29 cellular contexts compared by ENCODE assay signal in genomic region chr16:9703731-9704130, GRCh38.
"Had no signal": no experiment of that assay in that cellular context is flagged by ENCODE, and none has a peak within 500 bp of the region (broad histone marks: within the 10 kb centered on the region; RNA-seq: fewer than 3 reads in every experiment).

No MANE protein-coding gene starts in this region.

- H3K36me3 Mint-ChIP-seq: activated naive CD4-positive, alpha-beta T cell treated with anti-CD3 and anti-CD28 coated beads, Interleukin-2, amount 10 ng/mL, durations not matched to agents 7 days and 5 days; activated naive CD8-positive, alpha-beta T cell treated with anti-CD3 and anti-CD28 coated beads, Interleukin-2, amount 10 ng/mL, durations not matched to agents 7 days and 5 days; natural killer cell treated with Interleukin-12 subunit alpha and Interleukin-12 subunit beta and Interleukin-15 and Interleukin-18, amount 100 ng/mL, for 72 hours; stimulated activated effector memory CD8-positive, alpha-beta T cell treated with anti-CD3 and anti-CD28 coated beads, Interleukin-12 subunit alpha, Interleukin-12 subunit beta, amount 100 ng/mL, for 72 hours had no signal

- H3K4me3 Mint-ChIP-seq: activated naive CD4-positive, alpha-beta T cell treated with anti-CD3 and anti-CD28 coated beads, Interleukin-2, amount 10 ng/mL, durations not matched to agents 7 days and 5 days; activated naive CD8-positive, alpha-beta T cell treated with anti-CD3 and anti-CD28 coated beads, Interleukin-2, amount 10 ng/mL, durations not matched to agents 7 days and 5 days; natural killer cell treated with Interleukin-12 subunit alpha and Interleukin-12 subunit beta and Interleukin-15 and Interleukin-18, amount 100 ng/mL, for 72 hours; stimulated activated effector memory CD8-positive, alpha-beta T cell treated with anti-CD3 and anti-CD28 coated beads, Interleukin-12 subunit alpha, Interleukin-12 subunit beta, amount 100 ng/mL, for 72 hours; stimulated activated naive CD8-positive, alpha-beta T cell treated with anti-CD3 and anti-CD28 coated beads, Interleukin-15, Interleukin-2, amounts not matched to agents 100 ng/mL and 50 ng/mL, for 24 hours; T-helper 1 cell treated with Interleukin-12 subunit alpha and Interleukin-12 subunit beta and Interleukin-4 antibody, amounts not matched to agents 30 μg/mL and 1 μg/mL, for 36 hours had no signal

- H3K9me3 Mint-ChIP-seq: T-helper 1 cell treated with Interleukin-12 subunit alpha and Interleukin-12 subunit beta and Interleukin-4 antibody, amounts not matched to agents 30 μg/mL and 1 μg/mL, for 36 hours had no signal

- H3K4me3 ChIP-seq: breast epithelium, heart right ventricle, left lung, lower lobe of right lung, mucosa of descending colon, ovary, prostate gland, sigmoid colon, thoracic aorta had no signal

- H3K27ac Mint-ChIP-seq: activated naive CD4-positive, alpha-beta T cell treated with anti-CD3 and anti-CD28 coated beads, Interleukin-2, amount 10 ng/mL, durations not matched to agents 7 days and 5 days; activated naive CD8-positive, alpha-beta T cell treated with anti-CD3 and anti-CD28 coated beads, Interleukin-2, amount 10 ng/mL, durations not matched to agents 7 days and 5 days; natural killer cell treated with Interleukin-12 subunit alpha and Interleukin-12 subunit beta and Interleukin-15 and Interleukin-18, amount 100 ng/mL, for 72 hours; stimulated activated effector memory CD8-positive, alpha-beta T cell treated with anti-CD3 and anti-CD28 coated beads, Interleukin-12 subunit alpha, Interleukin-12 subunit beta, amount 100 ng/mL, for 72 hours; stimulated activated naive CD8-positive, alpha-beta T cell treated with anti-CD3 and anti-CD28 coated beads, Interleukin-15, Interleukin-2, amounts not matched to agents 100 ng/mL and 50 ng/mL, for 24 hours; T-helper 1 cell treated with Interleukin-12 subunit alpha and Interleukin-12 subunit beta and Interleukin-4 antibody, amounts not matched to agents 30 μg/mL and 1 μg/mL, for 36 hours had no signal

- H3K27ac ChIP-seq: breast epithelium, heart right ventricle, left lung, lower lobe of right lung, neutrophil, ovary, prostate gland, sigmoid colon, thoracic aorta, WERI-Rb-1 had no signal

- H3K9me3 ChIP-seq: breast epithelium, heart right ventricle, left lung, lower lobe of right lung, mucosa of descending colon, neutrophil, ovary, prostate gland, sigmoid colon, thoracic aorta had no signal

- H3K4me1 ChIP-seq: breast epithelium, heart right ventricle, left lung, lower lobe of right lung, prostate gland, sigmoid colon had no signal

- H3K27me3 ChIP-seq: left lung, neutrophil, ovary, sigmoid colon had no signal

- H3K4me1 Mint-ChIP-seq: activated naive CD4-positive, alpha-beta T cell treated with anti-CD3 and anti-CD28 coated beads, Interleukin-2, amount 10 ng/mL, durations not matched to agents 7 days and 5 days; activated naive CD8-positive, alpha-beta T cell treated with anti-CD3 and anti-CD28 coated beads, Interleukin-2, amount 10 ng/mL, durations not matched to agents 7 days and 5 days; stimulated activated effector memory CD8-positive, alpha-beta T cell treated with anti-CD3 and anti-CD28 coated beads, Interleukin-12 subunit alpha, Interleukin-12 subunit beta, amount 100 ng/mL, for 72 hours had no signal

- H3K36me3 ChIP-seq: breast epithelium, heart right ventricle, left lung, lower lobe of right lung, neutrophil, ovary, prostate gland, sigmoid colon, thoracic aorta, WERI-Rb-1 had no signal

- DNase-seq: activated CD4-positive, alpha-beta T cell treated with anti-CD3 and anti-CD28 coated beads for 48 hours; activated CD4-positive, alpha-beta T cell treated with anti-CD3 and anti-CD28 coated beads, Interleukin-2, amount 50 U/mL, for 48 hours; activated CD8-positive, alpha-beta memory T cell treated with anti-CD3 and anti-CD28 coated beads for 24 hours; activated gamma-delta T cell; activated naive CD4-positive, alpha-beta T cell treated with anti-CD3 and anti-CD28 coated beads, Interleukin-2, amount 10 ng/mL, durations not matched to agents 7 days and 5 days; activated naive CD8-positive, alpha-beta T cell treated with anti-CD3 and anti-CD28 coated beads, Interleukin-2, amount 10 ng/mL, durations not matched to agents 7 days and 5 days; activated T-cell treated with anti-CD3 and anti-CD28 coated beads, Interleukin-2, amount 50 U/mL, for 1 hour; foreskin melanocyte; heart right ventricle; left lung; lower lobe of right lung; mesenchymal stem cell; mucosa of descending colon; ovary; retina; sigmoid colon; small intestine; stimulated activated CD4-positive, alpha-beta T cell treated with anti-CD3 and anti-CD28 coated beads, Interleukin-4, amount 100 ng/mL, for 24 hours; SW 1271; T-helper 9 cell; WERI-Rb-1 had no signal

- H3K27me3 Mint-ChIP-seq: activated naive CD4-positive, alpha-beta T cell treated with anti-CD3 and anti-CD28 coated beads, Interleukin-2, amount 10 ng/mL, durations not matched to agents 7 days and 5 days; activated naive CD8-positive, alpha-beta T cell treated with anti-CD3 and anti-CD28 coated beads, Interleukin-2, amount 10 ng/mL, durations not matched to agents 7 days and 5 days; stimulated activated naive CD8-positive, alpha-beta T cell treated with anti-CD3 and anti-CD28 coated beads, Interleukin-15, Interleukin-2, amounts not matched to agents 100 ng/mL and 50 ng/mL, for 24 hours had no signal
